Comparison of ENCODE assay signal across 8 cellular contexts in the genomic region with DNA sequence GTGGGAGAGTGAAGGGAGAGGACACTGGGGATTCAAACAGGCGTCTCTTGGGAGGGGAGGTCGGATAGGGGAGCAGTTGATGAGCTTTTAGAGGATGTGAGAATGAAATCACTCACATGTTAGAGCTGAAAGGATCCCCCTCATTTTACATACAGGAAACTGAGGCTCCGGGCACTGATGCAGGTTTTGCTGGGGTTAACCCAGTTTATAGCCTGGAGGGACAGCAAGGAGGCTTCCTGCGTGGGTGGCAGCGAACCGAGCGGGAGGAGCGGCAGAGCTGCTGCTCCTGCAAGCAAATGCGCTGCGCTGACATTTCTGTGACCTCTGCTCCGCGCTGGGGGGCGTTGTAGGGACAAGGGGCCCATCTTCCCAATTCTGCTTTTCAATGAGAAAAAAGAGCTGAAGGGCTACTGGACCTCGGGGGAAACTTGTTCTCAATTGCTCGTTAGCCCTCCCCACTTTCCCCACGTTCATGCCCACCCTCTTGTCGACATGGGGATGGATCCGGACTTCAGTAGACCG. TPM values are rescaled to one million over a fixed set of nuclear protein-coding genes. Genes with fewer than 3 reads are reported as not detected.
A peak's percentile ranks its signal among the peaks of the same experiment; 100 is the strongest.
DNase-seq lines count a peak whose midpoint lies in the region; ATAC-seq, FAIRE-seq and TF ChIP-seq lines count a peak whose summit lies in the region.
"Had no signal": no experiment of that assay in that cellular context is flagged by ENCODE, and none has a peak within 500 bp of the region (broad histone marks: within the 10 kb centered on the region; RNA-seq: fewer than 3 reads in every experiment).

No MANE protein-coding gene starts in this region.

- DNase-seq in omental fat pad (ENCODE audit: low spot score) (no peak), D721Med (ENCODE audit: insufficient read length, low spot score) (no peak)

- TF ChIP-seq CTCF in OCI-LY3 (IDR thresholded peaks at IDR 0.05; ENCODE audit: low read depth, low read length) = peak; percentile 38
- no peak for TF ChIP-seq CTCF in omental fat pad (IDR thresholded peaks at IDR 0.05)
- no peak for TF ChIP-seq CTCF in D721Med (IDR thresholded peaks at IDR 0.05; ENCODE audit: insufficient read depth, missing control alignments)

- H3K36me3 ChIP-seq in OCI-LY3 (replicated peaks; ENCODE audit: low read depth, low read length) = no peaks in the 10 kb centered on the region
- H3K36me3 ChIP-seq in iPS-20b (ENCODE audit: insufficient read depth, low read depth, low read length) = no peaks in the 10 kb centered on the region

- H4K20me1 ChIP-seq in OCI-LY3 (ENCODE audit: insufficient read depth, low read length) = no peaks in the 10 kb centered on the region

- H3K4me1 ChIP-seq in OCI-LY3 (ENCODE audit: low read length) (peaks cover 37% of the 10 kb centered on the region), iPS-20b (ENCODE audit: insufficient read depth, low read length) (peaks cover 31% of the 10 kb centered on the region)

- H3K27me3 ChIP-seq in OCI-LY3 (ENCODE audit: low read depth, low read length) (peaks cover 75% of the 10 kb centered on the region), iPS-20b (ENCODE audit: insufficient read depth, low read length) (peaks cover 100% of the 10 kb centered on the region)

- no peaks in the 10 kb centered on the region for H3K9me3 ChIP-seq in OCI-LY3 (ENCODE audit: insufficient read depth, low read length)
- no peaks in the 10 kb centered on the region for H3K9me3 ChIP-seq in iPS-20b (ENCODE audit: insufficient read depth, low read depth, low read length)

- peak overlapping the region; percentile 97 for H2AFZ ChIP-seq in OCI-LY3 (ENCODE audit: low read depth, low read length)

- peak overlapping the region; percentile 30 for H3K9ac ChIP-seq in OCI-LY3 (ENCODE audit: low read length)
- H3K9ac ChIP-seq in iPS-20b (ENCODE audit: low read depth, low read length) = no peak overlapping the region

- H3K4me3 ChIP-seq in OCI-LY3 (ENCODE audit: low read length) (peak overlapping the region; percentile 95), iPS-20b (ENCODE audit: low read length) (peak overlapping the region; percentile 45; the same call in 1 of the 2 replicates)

- H3K27ac ChIP-seq in OCI-LY3 (ENCODE audit: low read length) (no peak overlapping the region), iPS-20b (ENCODE audit: low read length) (no peak overlapping the region)

- H3K4me2 ChIP-seq in OCI-LY3 (ENCODE audit: low read length) = peak overlapping the region; percentile 95

- peak; percentile 22 for ATAC-seq in GM18511 (IDR thresholded peaks at IDR 0.05; ENCODE audit: unreplicated experiment)
- ATAC-seq in GM21717 (IDR thresholded peaks at IDR 0.05; ENCODE audit: unreplicated experiment) = peak; percentile 25
- ATAC-seq in GM19455 (IDR thresholded peaks at IDR 0.05; ENCODE audit: unreplicated experiment) = no peak
- ATAC-seq in omental fat pad (ENCODE audit: low FRiP score) = no peak

- no peaks in the 10 kb centered on the region for H3K79me2 ChIP-seq in OCI-LY3 (ENCODE audit: low read length)

- no peak for FAIRE-seq in D721Med (lab: Jason Lieb, UNC)

RNA-seq across cellular contexts. Expression of gene NEUROG2, which starts 1.1 kb away (rescaled TPM):
- total RNA-seq in omental fat pad = not detected
- total RNA-seq: mononuclear cell had no signal

Comparison
In these comparisons a context has a peak if more than half of its experiments do, and no peak if none do; other contexts are left out.
1. ATAC-seq: peak in GM18511 (single experiment) and GM21717 (single experiment); none in GM19455 (single experiment) and omental fat pad (single experiment).